ENCODE assay signal across 11 cellular contexts in genomic region chr22:42342426-42343135, GRCh38.
DNase-seq lines count a peak whose midpoint lies in the region; ATAC-seq, FAIRE-seq and TF ChIP-seq lines count a peak whose summit lies in the region.
"Had no signal": no experiment of that assay in that cellular context is flagged by ENCODE, and none has a peak within 500 bp of the region (broad histone marks: within the 10 kb centered on the region; RNA-seq: fewer than 3 reads in every experiment).

No MANE protein-coding gene starts in this region.

- H3K9ac ChIP-seq in KMS-11 (peak overlapping the region; percentile 15; the same call in 1 of the 2 replicates), parathyroid adenoma (no peak overlapping the region)

- TF ChIP-seq CTCF in KMS-11 (conservative IDR thresholded peaks at IDR 0.05; ENCODE audit: low read depth, low read length) (no peak), coronary artery (IDR thresholded peaks at IDR 0.05) (no peak), parathyroid adenoma (IDR thresholded peaks at IDR 0.05) (no peak), pancreas (IDR thresholded peaks at IDR 0.05) (no peak)

- H2AFZ ChIP-seq in KMS-11 (ENCODE audit: low read depth) (no peak overlapping the region), parathyroid adenoma (no peak overlapping the region)

- ATAC-seq in CD4-positive, CD25-positive, alpha-beta regulatory T cell (ENCODE audit: low read depth in 2 of 2) = no peak
- ATAC-seq in GM21390 (IDR thresholded peaks at IDR 0.05; ENCODE audit: unreplicated experiment) (no peak), pancreas (no peak)

- no peak overlapping the region for H3K4me3 ChIP-seq in CD4-positive, CD25-positive, alpha-beta regulatory T cell (ENCODE audit: low read depth, low read length)
- H3K4me3 ChIP-seq in KMS-11 (IDR thresholded peaks at IDR 0.05; ENCODE audit: insufficient read depth, low read depth, low read length) (no peak overlapping the region), coronary artery (peak overlapping the region; percentile 74), parathyroid adenoma (ENCODE audit: low read depth, low read length) (peak overlapping the region; percentile 30), pancreas (peak overlapping the region in 2 of 4 donors; percentile 39 to 46)

- WGBS in pancreas, 2 donors = 87 to 94% methylated on average over 11 of the region's 11 CpGs

- H3K27ac Mint-ChIP-seq in CD4-positive, CD25-positive, alpha-beta regulatory T cell = no peak overlapping the region

- H3K4me1 Mint-ChIP-seq in CD4-positive, CD25-positive, alpha-beta regulatory T cell = peaks cover 0 to 21% (median 0%) of the 10 kb centered on the region in 4 donors

- no peak for DNase-seq in CD4-positive, CD25-positive, alpha-beta regulatory T cell
- DNase-seq in coronary artery (ENCODE audit: low spot score) = no peak
- DNase-seq in NCI-H2107 (lab: John Stamatoyannopoulos, UW) = no peak
- DNase-seq in pancreas = no peak
- no peak for DNase-seq in HPDE6-E6E7 (ENCODE audit: extremely low spot score)
- DNase-seq: effector CD4-positive, alpha-beta T cell; NCI-H1048 had no signal

- H3K4me1 ChIP-seq in CD4-positive, CD25-positive, alpha-beta regulatory T cell (ENCODE audit: control insufficient read depth, insufficient read depth, low read length, poor library complexity, severe bottlenecking) = no peaks in the 10 kb centered on the region
- peaks cover 5% of the 10 kb centered on the region for H3K4me1 ChIP-seq in KMS-11 (ENCODE audit: low read depth, poor library complexity, severe bottlenecking)
- no peaks in the 10 kb centered on the region for H3K4me1 ChIP-seq in parathyroid adenoma
- no peaks in the 10 kb centered on the region for H3K4me1 ChIP-seq in pancreas

- no peaks in the 10 kb centered on the region for H4K20me1 ChIP-seq in KMS-11 (ENCODE audit: insufficient read depth)

- intact Hi-C loops in pancreas (cut with DNase I) = no loop called here

- peaks cover 13% of the 10 kb centered on the region for H3K27me3 Mint-ChIP-seq in CD4-positive, CD25-positive, alpha-beta regulatory T cell

- no peaks in the 10 kb centered on the region for H3K36me3 ChIP-seq in CD4-positive, CD25-positive, alpha-beta regulatory T cell (ENCODE audit: control insufficient read depth, insufficient read depth, low read length)
- no peaks in the 10 kb centered on the region for H3K36me3 ChIP-seq in KMS-11 (ENCODE audit: insufficient read depth)
- no peaks in the 10 kb centered on the region for H3K36me3 ChIP-seq in parathyroid adenoma (ENCODE audit: control insufficient read depth, insufficient read depth, low read length)
- no peaks in the 10 kb centered on the region for H3K36me3 ChIP-seq in pancreas
- H3K36me3 ChIP-seq: neutrophil had no signal

- no peaks in the 10 kb centered on the region for H3K36me3 Mint-ChIP-seq in CD4-positive, CD25-positive, alpha-beta regulatory T cell

- no peaks in the 10 kb centered on the region for H3K9me3 ChIP-seq in CD4-positive, CD25-positive, alpha-beta regulatory T cell (ENCODE audit: control insufficient read depth in 2 of 2, low read length in 2 of 2)
- H3K9me3 ChIP-seq in parathyroid adenoma (ENCODE audit: control insufficient read depth, low read length) (no peaks in the 10 kb centered on the region), pancreas (no peaks in the 10 kb centered on the region)
- H3K9me3 ChIP-seq: neutrophil had no signal

- peaks cover 2% of the 10 kb centered on the region for H3K27me3 ChIP-seq in CD4-positive, CD25-positive, alpha-beta regulatory T cell (ENCODE audit: control insufficient read depth, insufficient read depth, low read length)
- H3K27me3 ChIP-seq in KMS-11 (ENCODE audit: insufficient read depth, low read depth) = no peaks in the 10 kb centered on the region
- no peaks in the 10 kb centered on the region for H3K27me3 ChIP-seq in parathyroid adenoma (ENCODE audit: control insufficient read depth, insufficient read depth, low read length)
- H3K27me3 ChIP-seq in pancreas = no peaks in the 10 kb centered on the region

- H3K4me2 ChIP-seq in KMS-11 = peak overlapping the region; percentile 71
- H3K4me2 ChIP-seq in parathyroid adenoma (ENCODE audit: low read length) = peak overlapping the region; percentile 67

- FAIRE-seq in pancreas (lab: Jason Lieb, UNC) = no peak

- H3K9me3 Mint-ChIP-seq in CD4-positive, CD25-positive, alpha-beta regulatory T cell = peaks cover 0 to 1% (median 0%) of the 10 kb centered on the region in 7 donors

- H3K79me2 ChIP-seq in KMS-11 (ENCODE audit: insufficient read depth, low read depth) (no peaks in the 10 kb centered on the region), parathyroid adenoma (no peaks in the 10 kb centered on the region)

- H3K27ac ChIP-seq in CD4-positive, CD25-positive, alpha-beta regulatory T cell (ENCODE audit: insufficient read depth, low read length, poor library complexity, severe bottlenecking) = no peak overlapping the region
- H3K27ac ChIP-seq in KMS-11 = no peak overlapping the region
- no peak overlapping the region for H3K27ac ChIP-seq in coronary artery
- H3K27ac ChIP-seq in parathyroid adenoma = no peak overlapping the region
- no peak overlapping the region for H3K27ac ChIP-seq in pancreas
- H3K27ac ChIP-seq: neutrophil had no signal

- peak overlapping the region in 3 of 4 donors; percentile 71 to 88 (median 79) for H3K4me3 Mint-ChIP-seq in CD4-positive, CD25-positive, alpha-beta regulatory T cell

Comparison
In these comparisons a context has a peak if more than half of its experiments do, and no peak if none do; other contexts are left out.
1. H3K4me3 ChIP-seq: peak in coronary artery (single experiment) and parathyroid adenoma (single experiment); none in CD4-positive, CD25-positive, alpha-beta regulatory T cell (single experiment) and KMS-11 (single experiment).